8 cellular contexts compared by ENCODE assay signal in the genomic region with DNA sequence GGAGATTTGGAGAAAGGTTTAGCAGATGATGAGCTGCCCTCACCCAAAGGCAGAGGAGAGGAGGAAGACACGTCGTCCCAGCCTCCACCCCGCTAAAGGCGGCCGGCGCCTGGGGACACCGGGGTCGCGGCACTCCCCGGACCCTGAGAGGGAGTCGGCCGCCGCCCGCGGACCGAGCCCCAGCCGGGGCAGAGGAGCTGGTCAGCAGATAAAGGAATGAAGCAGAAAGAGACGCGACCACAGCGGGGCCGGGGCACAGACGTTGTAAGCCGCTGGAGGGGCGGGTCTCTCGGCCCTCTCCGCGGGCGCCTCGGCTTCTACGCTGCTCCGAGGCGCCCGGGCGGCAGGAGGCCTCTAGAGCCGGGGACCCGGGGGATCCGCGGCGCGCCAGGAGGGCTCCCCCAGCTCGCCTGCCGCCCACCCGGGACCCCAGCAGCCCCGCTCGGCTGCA. TPM values are rescaled to one million over a fixed set of nuclear protein-coding genes. Genes with fewer than 3 reads are reported as not detected.
DNase-seq lines count a peak whose midpoint lies in the region; TF ChIP-seq lines count a peak whose summit lies in the region.

No MANE protein-coding gene starts in this region.

- POLR2A ChIA-PET in HEK293T (lab: Yijun Ruan, JAX): interaction anchor here (1.2 to 1.4 kb wide), 2 partner anchors 12 to 82 kb away, joined by 3 read pairs; no protein-coding TSS in a partner anchor

- H3K36me3 ChIP-seq in neuronal stem cell (replicated peaks in 1 of 2; ENCODE audit: control insufficient read depth in 2 of 2, insufficient read depth in 2 of 2, low read length in 2 of 2): no peaks in the 10 kb centered on the region
- no peaks in the 10 kb centered on the region for H3K36me3 ChIP-seq in uterus

- H4K91ac ChIP-seq in neuronal stem cell (ENCODE audit: low read depth, low read length, poor library complexity): no peak overlapping the region

- peak overlapping the region; percentile 90 for H3K18ac ChIP-seq in neuronal stem cell (ENCODE audit: low read length)

- peak overlapping the region; percentile 91 for H3K9ac ChIP-seq in neuronal stem cell (ENCODE audit: low read depth, low read length, poor library complexity)

- peaks cover 2% of the 10 kb centered on the region for H3K79me1 ChIP-seq in neuronal stem cell (ENCODE audit: low read depth, low read length)

- intact Hi-C loops in uterus (cut with DNase I; ENCODE audit: low total_unique reads): no loop called here

- H3K27ac ChIP-seq in neuronal stem cell (replicated peaks; ENCODE audit: low read length) (peak overlapping the region; percentile 69), uterus (peak overlapping the region; percentile 90 to 97)

- peak overlapping the region; percentile 97 for H2AFZ ChIP-seq in neuronal stem cell (ENCODE audit: low read length)

- no peak for TF ChIP-seq CTCF in GM12864 (IDR thresholded peaks at IDR 0.05; ENCODE audit: low read depth, low read length, missing control alignments)
- no peak for TF ChIP-seq CTCF in fibroblast of pulmonary artery (IDR thresholded peaks at IDR 0.05; ENCODE audit: low read length, missing control alignments)
- no peak for TF ChIP-seq CTCF in uterus (IDR thresholded peaks at IDR 0.05)

- no peak overlapping the region for H2AK5ac ChIP-seq in neuronal stem cell (ENCODE audit: low read depth, low read length)

- H3K4me3 ChIP-seq in GM12864 (ENCODE audit: low read depth, low read length) (peak overlapping the region; percentile 77), fibroblast of pulmonary artery (replicated peaks; ENCODE audit: low read depth, low read length) (peak overlapping the region; percentile 81), neuronal stem cell (ENCODE audit: low read length in 2 of 2) (peak overlapping the region; percentile 93 to 94), uterus (peak overlapping the region; percentile 87 to 92)

- no peak overlapping the region for H2BK12ac ChIP-seq in neuronal stem cell (ENCODE audit: low read length)

- DNase-seq in GM12864 (ENCODE audit: low read depth) (no peak), HEK293T (ENCODE audit: extremely low spot score) (peak; percentile 31), NCI-H1092 treated with DMSO at 0.1 percent for 48 hours (lab: John Stamatoyannopoulos, UW) (peak; percentile 31), activated T-helper 1 cell treated with Interleukin-2 at 50 U/mL for 16 hours (ENCODE audit: low read depth) (peak; percentile 13), fibroblast of pulmonary artery (ENCODE audit: low read depth) (peak; percentile 39), neuronal stem cell (ENCODE audit: low spot score) (peak; percentile 48), uterus (peak; percentile 24 to 31), NCI-H524 treated with DMSO at 0.1 percent for 48 hours (lab: John Stamatoyannopoulos, UW) (no peak)

- no peak overlapping the region for H2BK120ac ChIP-seq in neuronal stem cell (ENCODE audit: low read depth, low read length)

- H4K8ac ChIP-seq in neuronal stem cell (ENCODE audit: low read depth, low read length): no peak overlapping the region

- peak overlapping the region; percentile 95 for H3K23ac ChIP-seq in neuronal stem cell (ENCODE audit: low read depth, low read length, poor library complexity)

- no CpG with 5 or more reads among the region's 45 CpGs for WGBS in neuronal stem cell (ENCODE audit: extremely low coverage in 2 of 2, insufficient read length in 2 of 2, insufficient replicate concordance in 1 of 2), 2 donors

- H3K9me3 ChIP-seq in neuronal stem cell (replicated peaks in 1 of 2; ENCODE audit: control insufficient read depth in 2 of 2, insufficient read depth in 1 of 2, low read depth in 1 of 2, low read length in 2 of 2) (no peaks in the 10 kb centered on the region), uterus (no peaks in the 10 kb centered on the region)

- H3K4ac ChIP-seq in neuronal stem cell (ENCODE audit: low read length): no peak overlapping the region

- CTCF ChIA-PET in HEK293T (lab: Yijun Ruan, JAX): no interaction called here

- no peak overlapping the region for H2BK15ac ChIP-seq in neuronal stem cell (ENCODE audit: low read length)

- H3K4me2 ChIP-seq in neuronal stem cell (ENCODE audit: insufficient read depth, low read length, poor library complexity, severe bottlenecking): peak overlapping the region; percentile 94

- peak overlapping the region; percentile 15 for H3K14ac ChIP-seq in neuronal stem cell (ENCODE audit: low read length)

- H3K27me3 ChIP-seq in neuronal stem cell (ENCODE audit: control insufficient read depth in 3 of 3, insufficient read depth in 3 of 3, low read depth in 1 of 3, low read length in 3 of 3): no peaks in the 10 kb centered on the region
- H3K27me3 ChIP-seq in uterus: no peaks in the 10 kb centered on the region

- H3K4me1 ChIP-seq in neuronal stem cell (ENCODE audit: control insufficient read depth in 2 of 2, insufficient read depth in 1 of 2, low read depth in 1 of 2, low read length in 2 of 2) (peaks cover 0 to 6% of the 10 kb centered on the region in 2 donors), uterus (peaks cover 0 to 6% of the 10 kb centered on the region in 2 donors)

- H2BK5ac ChIP-seq in neuronal stem cell (ENCODE audit: low read length): peak overlapping the region; percentile 87

- TF ChIP-seq POLR2A in uterus (IDR thresholded peaks at IDR 0.05): no peak

TF ChIP-seq in HEK293T, 16 proteins besides CTCF, POLR2A, EP300 and RAD21:
- no peak for TF ChIP-seq SP1 (IDR thresholded peaks at IDR 0.05)
- TF ChIP-seq FOXK2 (IDR thresholded peaks at IDR 0.05): no peak
- no peak for TF ChIP-seq CTBP1 (IDR thresholded peaks at IDR 0.05; ENCODE audit: borderline replicate concordance)
- no peak for TF ChIP-seq TARDBP (IDR thresholded peaks at IDR 0.05)
- TF ChIP-seq LEF1 (IDR thresholded peaks at IDR 0.05; ENCODE audit: borderline replicate concordance): no peak
- TF ChIP-seq SUZ12 (IDR thresholded peaks at IDR 0.05): no peak
- TF ChIP-seq, protein P1, sequence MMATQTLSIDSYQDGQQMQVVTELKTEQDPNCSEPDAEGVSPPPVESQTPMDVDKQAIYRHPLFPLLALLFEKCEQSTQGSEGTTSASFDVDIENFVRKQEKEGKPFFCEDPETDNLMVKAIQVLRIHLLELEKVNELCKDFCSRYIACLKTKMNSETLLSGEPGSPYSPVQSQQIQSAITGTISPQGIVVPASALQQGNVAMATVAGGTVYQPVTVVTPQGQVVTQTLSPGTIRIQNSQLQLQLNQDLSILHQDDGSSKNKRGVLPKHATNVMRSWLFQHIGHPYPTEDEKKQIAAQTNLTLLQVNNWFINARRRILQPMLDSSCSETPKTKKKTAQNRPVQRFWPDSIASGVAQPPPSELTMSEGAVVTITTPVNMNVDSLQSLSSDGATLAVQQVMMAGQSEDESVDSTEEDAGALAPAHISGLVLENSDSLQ (IDR thresholded peaks at IDR 0.05): no peak
- TF ChIP-seq ELF4 (IDR thresholded peaks at IDR 0.05): no peak
- no peak for TF ChIP-seq FOXA1 (IDR thresholded peaks at IDR 0.05)
- no peak for TF ChIP-seq L3MBTL2 (conservative IDR thresholded peaks at IDR 0.05)
- no peak for TF ChIP-seq FOXM1 (IDR thresholded peaks at IDR 0.05; ENCODE audit: borderline replicate concordance)
- no peak for TF ChIP-seq BHLHE40 (IDR thresholded peaks at IDR 0.05; ENCODE audit: borderline replicate concordance)
- no peak for TF ChIP-seq ARNT (IDR thresholded peaks at IDR 0.05)
- TF ChIP-seq HDGF (IDR thresholded peaks at IDR 0.05; ENCODE audit: borderline replicate concordance): no peak
- TF ChIP-seq NFRKB (IDR thresholded peaks at IDR 0.05): no peak
- no peak for TF ChIP-seq ZNF384 (IDR thresholded peaks at IDR 0.05)

RNA-seq across cellular contexts. Expression of gene HERC1, which starts 0.5 kb away (rescaled TPM):
- polyA plus RNA-seq in neuronal stem cell (2013, experiment 1 of 2): 10.5 TPM
- polyA plus RNA-seq in neuronal stem cell (2013, experiment 2 of 2): 13.5 TPM
- 100 to 1,000 TPM in 3 of 4 donors, 10 to 100 TPM in 1; 27.6 to 193 (median 131) TPM for total RNA-seq in uterus

Comparison
In these comparisons a context has a peak if more than half of its experiments do, and no peak if none do; other contexts are left out.
1. DNase-seq: peak in HEK293T (single experiment), NCI-H1092 treated with DMSO at 0.1 percent for 48 hours (single experiment), activated T-helper 1 cell treated with Interleukin-2 at 50 U/mL for 16 hours (single experiment), fibroblast of pulmonary artery (single experiment), neuronal stem cell (single experiment) and uterus (2 of 2); none in GM12864 (single experiment) and NCI-H524 treated with DMSO at 0.1 percent for 48 hours (single experiment).
2. Peak in every context shown above with its lines, with median percentiles within 50 percentile points of each other: H3K4me3 ChIP-seq.